Comparison of ENCODE assay signal across 1 cellular context in the genomic region with DNA sequence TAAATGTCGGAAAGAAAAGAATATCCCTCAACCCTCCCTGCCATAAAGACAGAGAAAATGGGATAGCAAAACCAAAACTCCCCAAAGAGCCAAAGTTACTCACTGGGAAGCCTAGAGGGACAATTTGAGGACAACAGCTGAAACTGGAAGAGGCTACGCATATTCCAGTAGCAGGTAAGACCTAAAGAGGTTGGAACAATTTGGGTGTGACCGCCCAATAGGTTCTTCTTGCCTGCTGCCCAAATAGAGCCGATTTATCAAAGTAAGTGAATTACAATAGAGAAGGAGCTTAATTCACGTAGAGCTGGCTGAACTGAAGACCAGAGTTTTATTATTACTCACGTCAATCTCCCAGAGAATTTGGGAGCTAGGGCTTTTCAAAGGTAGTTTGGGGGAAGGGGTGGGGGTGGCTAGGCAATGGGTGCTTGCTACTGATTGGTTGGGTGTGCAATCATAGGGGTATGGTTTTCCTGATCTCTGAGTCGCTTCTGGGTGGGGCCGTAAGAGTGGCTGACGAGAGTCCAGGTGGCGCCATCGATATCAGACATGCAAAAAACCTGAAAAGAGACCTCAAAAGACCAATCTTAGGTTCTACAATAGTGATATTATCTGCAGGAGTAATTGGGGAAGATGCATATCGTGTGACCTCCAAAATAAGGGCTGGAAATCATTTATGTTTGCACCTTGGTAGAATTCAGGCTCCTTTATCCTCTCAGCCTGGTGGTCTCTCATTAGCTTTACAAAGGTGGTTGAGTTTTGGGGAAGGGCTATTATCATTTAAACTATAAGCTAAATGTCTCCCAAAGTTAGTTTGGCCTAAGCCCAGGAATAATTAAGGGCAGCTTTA.
TF ChIP-seq lines count a peak whose summit lies in the region.

No MANE protein-coding gene starts in this region.

TF ChIP-seq in K562, 482 proteins besides CTCF, POLR2A, EP300 and RAD21 (continued from another document):
- no peak for TF ChIP-seq SIX5 (IDR thresholded peaks at IDR 0.05; ENCODE audit: borderline replicate concordance in 1 of 2, insufficient read depth in 1 of 2, low read depth in 1 of 2, low read length in 2 of 2)
- no peak for TF ChIP-seq MCM7 (IDR thresholded peaks at IDR 0.05)
- no peak for TF ChIP-seq CHD1 (IDR thresholded peaks at IDR 0.05; ENCODE audit: low read length)
- no peak for TF ChIP-seq GABPB1 (CRISPR knock-in tag; IDR thresholded peaks at IDR 0.05)
- no peak for TF ChIP-seq MXD1 (CRISPR knock-in tag; IDR thresholded peaks at IDR 0.05; ENCODE audit: borderline replicate concordance, poor library complexity, severe bottlenecking)
- TF ChIP-seq MGA (IDR thresholded peaks at IDR 0.05), result no peak
- no peak for TF ChIP-seq ZNF76 (CRISPR knock-in tag; IDR thresholded peaks at IDR 0.05; ENCODE audit: borderline replicate concordance)
- no peak for TF ChIP-seq ESRRA (IDR thresholded peaks at IDR 0.05; ENCODE audit: borderline replicate concordance, low read depth)
- TF ChIP-seq, protein P1, sequence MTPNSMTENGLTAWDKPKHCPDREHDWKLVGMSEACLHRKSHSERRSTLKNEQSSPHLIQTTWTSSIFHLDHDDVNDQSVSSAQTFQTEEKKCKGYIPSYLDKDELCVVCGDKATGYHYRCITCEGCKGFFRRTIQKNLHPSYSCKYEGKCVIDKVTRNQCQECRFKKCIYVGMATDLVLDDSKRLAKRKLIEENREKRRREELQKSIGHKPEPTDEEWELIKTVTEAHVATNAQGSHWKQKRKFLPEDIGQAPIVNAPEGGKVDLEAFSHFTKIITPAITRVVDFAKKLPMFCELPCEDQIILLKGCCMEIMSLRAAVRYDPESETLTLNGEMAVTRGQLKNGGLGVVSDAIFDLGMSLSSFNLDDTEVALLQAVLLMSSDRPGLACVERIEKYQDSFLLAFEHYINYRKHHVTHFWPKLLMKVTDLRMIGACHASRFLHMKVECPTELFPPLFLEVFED (CRISPR knock-in tag; conservative IDR thresholded peaks at IDR 0.05), result no peak
- TF ChIP-seq, protein P2, sequence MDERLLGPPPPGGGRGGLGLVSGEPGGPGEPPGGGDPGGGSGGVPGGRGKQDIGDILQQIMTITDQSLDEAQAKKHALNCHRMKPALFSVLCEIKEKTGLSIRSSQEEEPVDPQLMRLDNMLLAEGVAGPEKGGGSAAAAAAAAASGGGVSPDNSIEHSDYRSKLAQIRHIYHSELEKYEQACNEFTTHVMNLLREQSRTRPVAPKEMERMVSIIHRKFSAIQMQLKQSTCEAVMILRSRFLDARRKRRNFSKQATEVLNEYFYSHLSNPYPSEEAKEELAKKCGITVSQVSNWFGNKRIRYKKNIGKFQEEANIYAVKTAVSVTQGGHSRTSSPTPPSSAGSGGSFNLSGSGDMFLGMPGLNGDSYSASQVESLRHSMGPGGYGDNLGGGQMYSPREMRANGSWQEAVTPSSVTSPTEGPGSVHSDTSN (CRISPR knock-in tag; IDR thresholded peaks at IDR 0.05; ENCODE audit: low read depth), result no peak
- TF ChIP-seq, protein P2 (tag; conservative IDR thresholded peaks at IDR 0.05; ENCODE audit: low read depth), result no peak
- TF ChIP-seq ZNF507 (tag; conservative IDR thresholded peaks at IDR 0.05), result no peak
- no peak for TF ChIP-seq KHSRP (IDR thresholded peaks at IDR 0.05)
